Comparison of ENCODE assay signal across 22 cellular contexts in the genomic region with DNA sequence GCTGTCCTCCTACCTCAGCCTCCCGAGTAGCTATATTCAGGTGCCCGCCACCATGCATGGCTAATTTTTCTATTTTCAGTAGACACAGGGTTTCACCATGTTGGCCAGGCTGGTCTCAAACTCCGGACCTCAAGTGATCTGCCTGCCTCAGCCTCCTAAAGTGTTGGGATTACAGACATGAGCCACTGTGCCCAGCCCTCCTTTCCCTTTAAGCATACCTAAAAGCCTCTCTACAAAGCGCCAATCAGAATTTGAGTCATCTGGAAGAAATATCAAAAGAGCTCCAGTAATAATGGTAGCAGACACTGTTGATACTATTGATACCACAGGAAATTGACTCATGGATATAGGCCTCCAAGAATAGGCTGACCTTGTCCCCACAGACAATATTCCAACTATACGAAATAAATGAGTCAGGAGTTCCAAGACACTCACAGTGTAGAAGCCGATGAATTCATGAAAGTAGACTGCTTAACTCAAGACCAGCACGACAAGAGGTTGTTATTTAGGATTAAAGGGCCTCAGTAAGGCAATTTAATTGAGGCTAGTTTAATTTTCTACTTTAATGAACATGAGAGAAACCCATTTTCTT. TPM values are rescaled to one million over a fixed set of nuclear protein-coding genes. Genes with fewer than 3 reads are reported as not detected.
DNase-seq lines count a peak whose midpoint lies in the region; ATAC-seq, FAIRE-seq and TF ChIP-seq lines count a peak whose summit lies in the region.
"Not testable (repeated sequence)": the region's sequence is repeated elsewhere in the genome, so short reads cannot be mapped to it uniquely, and the experiment has no call there.
"Had no signal": no experiment of that assay in that cellular context is flagged by ENCODE, and none has a peak within 500 bp of the region (broad histone marks: within the 10 kb centered on the region; RNA-seq: fewer than 3 reads in every experiment).

No MANE protein-coding gene starts in this region.

- WGBS in HepG2 (ENCODE audit: low lambda C conversion rate): 0% methylated on average over 5 of the region's 7 CpGs

- H3K36me3 ChIP-seq in RWPE2 (ENCODE audit: low read depth); bronchial epithelial cell (ENCODE audit: control insufficient read depth, insufficient read depth, low read length); HepG2 (replicated peaks in 1 of 2; ENCODE audit: control insufficient read depth in 1 of 2, insufficient read depth in 2 of 2, low read length in 2 of 2): not testable (repeated sequence)

- not testable (repeated sequence) for FAIRE-seq in bronchial epithelial cell (lab: Jason Lieb, UNC); HepG2 (lab: Jason Lieb, UNC)

- DNase-seq in Daoy (ENCODE audit: low read depth) (peak; percentile 57), HS-5 (ENCODE audit: low read depth) (peak; percentile 34), bronchial epithelial cell (ENCODE audit: low read depth) (peak; percentile 80), fibroblast of pulmonary artery (ENCODE audit: low read depth) (peak; percentile 53), HepG2 (ENCODE audit: low spot score) (peak; percentile 0), stromal cell of bone marrow (ENCODE audit: low read depth) (peak; percentile 65)
- DNase-seq in RWPE2 (ENCODE audit: low spot score): not testable (repeated sequence)

- H3K4me3 ChIP-seq in RWPE2 (ENCODE audit: severe bottlenecking); bronchial epithelial cell (ENCODE audit: low read depth, low read length); fibroblast of pulmonary artery (replicated peaks; ENCODE audit: low read depth, low read length); HepG2 (replicated peaks in 1 of 3; ENCODE audit: insufficient read depth in 1 of 3, low read depth in 2 of 3, low read length in 3 of 3): not testable (repeated sequence)

- not testable (repeated sequence) for H3K4me2 ChIP-seq in HepG2 (ENCODE audit: low read depth, low read length)

- not testable (repeated sequence) for H3K27me3 ChIP-seq in RWPE2 (ENCODE audit: insufficient read depth, poor library complexity, severe bottlenecking); bronchial epithelial cell (ENCODE audit: control insufficient read depth, insufficient read depth, low read length); HepG2 (ENCODE audit: control insufficient read depth in 1 of 2, insufficient read depth in 2 of 2, low read length in 2 of 2)

- not testable (repeated sequence) for H3K27ac ChIP-seq in RWPE2 (ENCODE audit: poor library complexity, severe bottlenecking); HepG2 (ENCODE audit: extremely low read length, insufficient read depth, low read length)

- H3K79me2 ChIP-seq in HepG2 (ENCODE audit: insufficient read depth, low read length): not testable (repeated sequence)

- peak; percentile 78 for ATAC-seq in RWPE2 (ENCODE audit: low read depth)
- peak; percentile 93 for ATAC-seq in activated T-helper 17 cell treated with anti-CD3 and anti-CD28 coated beads, Interleukin-2, amount 50 U/mL, for 72 hours (replicated peaks)
- not testable (repeated sequence) for ATAC-seq in HepG2

- POLR2A ChIA-PET in HepG2 (lab: Yijun Ruan, JAX): not testable (repeated sequence)

- H3K9me3 Mint-ChIP-seq in activated T-helper 17 cell treated with anti-CD3 and anti-CD28 coated beads, Interleukin-2, amount 50 U/mL, for 72 hours: not testable (repeated sequence)

- not testable (repeated sequence) for H3K4me3 Mint-ChIP-seq in activated T-helper 17 cell treated with anti-CD3 and anti-CD28 coated beads, Interleukin-2, amount 50 U/mL, for 72 hours

- in situ Hi-C loops in HepG2 (cut with HindIII; ENCODE audit: extremely low pct_ligation_motif_present, low pct_unique_long_range_greater_than_20kb): not testable (repeated sequence)

- H3K4me1 Mint-ChIP-seq in activated T-helper 17 cell treated with anti-CD3 and anti-CD28 coated beads, Interleukin-2, amount 50 U/mL, for 72 hours: not testable (repeated sequence)

- H4K20me1 ChIP-seq in HepG2 (ENCODE audit: insufficient read depth, low read length): not testable (repeated sequence)

- not testable (repeated sequence) for H2AFZ ChIP-seq in HepG2 (ENCODE audit: low read length)

- intact Hi-C loops in HepG2 (cut with micrococcal nuclease; ENCODE audit: unreplicated experiment): not testable (repeated sequence)

- H3K27ac Mint-ChIP-seq in activated T-helper 17 cell treated with anti-CD3 and anti-CD28 coated beads, Interleukin-2, amount 50 U/mL, for 72 hours: not testable (repeated sequence)

- TF ChIP-seq RAD21 in HepG2 (CRISPR knock-in tag; IDR thresholded peaks at IDR 0.05): not testable (repeated sequence)

- not testable (repeated sequence) for H3K4me1 ChIP-seq in RWPE2 (ENCODE audit: insufficient read depth, poor library complexity, severe bottlenecking); HepG2 (ENCODE audit: insufficient read depth, low read length)

- not testable (repeated sequence) for H3K36me3 Mint-ChIP-seq in activated T-helper 17 cell treated with anti-CD3 and anti-CD28 coated beads, Interleukin-2, amount 50 U/mL, for 72 hours (ENCODE audit: low read depth)

- not testable (repeated sequence) for H3K9ac ChIP-seq in HepG2 (ENCODE audit: insufficient read depth, low read depth, low read length)

- CTCF ChIA-PET in HepG2 (lab: Yijun Ruan, JAX; ENCODE audit: low intra/inter-chr PET ratio, low total read pairs): not testable (repeated sequence)

- not testable (repeated sequence) for TF ChIP-seq POLR2A in HepG2 (IDR thresholded peaks at IDR 0.05; ENCODE audit: insufficient read depth in 1 of 2, low read depth in 2 of 2, low read length in 2 of 2)

- not testable (repeated sequence) for TF ChIP-seq EP300 in HepG2 (IDR thresholded peaks at IDR 0.05; ENCODE audit: low read depth in 2 of 2, low read length in 2 of 2); HepG2 (CRISPR knock-in tag; IDR thresholded peaks at IDR 0.05; ENCODE audit: borderline replicate concordance)

- H3K9me3 ChIP-seq in RWPE2 (ENCODE audit: severe bottlenecking); HepG2 (ENCODE audit: low read length): not testable (repeated sequence)

- BruUV-seq in HepG2 (replicated peaks; lab: Mats Ljungman, UMichigan): not testable (repeated sequence)

- not testable (repeated sequence) for H3K27me3 Mint-ChIP-seq in activated T-helper 17 cell treated with anti-CD3 and anti-CD28 coated beads, Interleukin-2, amount 50 U/mL, for 72 hours

- not testable (repeated sequence) for TF ChIP-seq CTCF in RWPE2 (IDR thresholded peaks at IDR 0.05; ENCODE audit: poor library complexity, severe bottlenecking); bronchial epithelial cell (IDR thresholded peaks at IDR 0.05; ENCODE audit: insufficient read depth, low read length, severe bottlenecking); fibroblast of pulmonary artery (IDR thresholded peaks at IDR 0.05; ENCODE audit: low read length, missing control alignments); HepG2 (CRISPR knock-in tag; IDR thresholded peaks at IDR 0.05)

RNA-seq across cellular contexts. Expression of a gene that starts 29.3 kb away (rescaled TPM):
- total RNA-seq in Daoy (2014; rRNA removed; shearing (Covaris generic)): not detected in 2 replicates
- not detected for total RNA-seq in activated T-helper 17 cell treated with anti-CD3 and anti-CD28 coated beads, Interleukin-2, amount 50 U/mL, for 72 hours
- total RNA-seq in bronchial epithelial cell (not detected in 2 replicates), HepG2 (2016; rRNA removed; fragmentation: Illumina TruSeq; extraction: Trizol) (not detected in 2 replicates)
- total RNA-seq in HepG2 (2016; cell fraction: cytosol; rRNA removed; fragmentation: Illumina TruSeq; extraction: Trizol; ENCODE audit: low read depth): not detected in 2 replicates
- total RNA-seq in HepG2 (2016; cell fraction: insoluble cytoplasmic fraction; rRNA removed; fragmentation: Illumina TruSeq; extraction: Trizol): not detected in 2 replicates
- total RNA-seq in HepG2 (2016; cell fraction: membrane; rRNA removed; fragmentation: Illumina TruSeq; extraction: Trizol): not detected in 2 replicates
- total RNA-seq in HepG2 (2016; cell fraction: nucleus; rRNA removed; fragmentation: Illumina TruSeq; extraction: Trizol): not detected in 2 replicates
- not detected in 2 replicates for polyA plus RNA-seq in HepG2 (2011; rRNA removed)
- not detected in 2 replicates for polyA plus RNA-seq in HepG2 (2011; cell fraction: cytosol; rRNA removed)
- polyA plus RNA-seq in HepG2 (2011; cell fraction: nucleus; rRNA removed): not detected in 2 replicates
- not detected in 2 replicates for polyA plus RNA-seq in HepG2 (2012)
- polyA plus RNA-seq in HepG2 (2016; cell fraction: cytosol; fragmentation: Illumina TruSeq; extraction: Trizol; ENCODE audit: low read depth): not detected in 2 replicates
- polyA plus RNA-seq in HepG2 (2016; cell fraction: insoluble cytoplasmic fraction; fragmentation: Illumina TruSeq; extraction: Trizol; ENCODE audit: low read depth): not detected in 2 replicates
- polyA plus RNA-seq in HepG2 (2016; cell fraction: membrane; fragmentation: Illumina TruSeq; extraction: Trizol; ENCODE audit: low read depth): not detected in 2 replicates
- not detected in 2 replicates for polyA plus RNA-seq in HepG2 (2016; cell fraction: nucleus; fragmentation: Illumina TruSeq; extraction: Trizol; ENCODE audit: insufficient read depth, low read depth)
- not detected in 2 replicates for polyA minus RNA-seq in HepG2 (2011; rRNA and poly(A)+ RNA removed; ENCODE audit: low replicate concordance)
- not detected in 2 replicates for polyA minus RNA-seq in HepG2 (2011; cell fraction: cytosol; rRNA and poly(A)+ RNA removed)
- polyA minus RNA-seq in HepG2 (2011; cell fraction: nucleus; rRNA and poly(A)+ RNA removed): not detected in 2 replicates
- total RNA-seq: A673; cardiac muscle cell; CD8-positive, alpha-beta T cell; colonic mucosa; GM12878; GM23338; HT-29; K562; left lobe of liver; ovary; testis; ureter had no signal
- polyA plus RNA-seq: cardiac muscle cell, GM12878, GM23338, K562, neural cell, ovary, small intestine had no signal
